ENCODE assay signal across 28 cellular contexts in the genomic region with DNA sequence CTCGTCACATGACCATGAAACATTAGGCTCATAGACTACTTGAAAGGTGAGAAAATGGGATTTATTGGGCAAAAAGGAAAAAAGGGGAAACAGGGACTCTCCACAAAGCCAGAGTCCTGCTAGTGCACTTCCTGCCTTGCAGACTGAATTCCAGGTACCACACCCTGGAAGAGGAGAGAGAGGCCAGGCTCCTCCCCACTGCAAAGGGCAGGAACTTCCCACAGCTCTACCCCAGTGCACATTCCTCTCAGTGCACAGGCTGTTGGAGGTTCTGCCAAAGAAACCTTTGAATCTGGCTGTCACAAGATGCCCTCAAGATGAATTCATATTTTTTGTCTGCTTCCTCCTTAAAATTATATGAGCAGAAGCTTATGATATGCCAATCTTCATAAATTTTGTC.
DNase-seq lines count a peak whose midpoint lies in the region; ATAC-seq, FAIRE-seq and TF ChIP-seq lines count a peak whose summit lies in the region.
"Had no signal": no experiment of that assay in that cellular context is flagged by ENCODE, and none has a peak within 500 bp of the region (broad histone marks: within the 10 kb centered on the region; RNA-seq: fewer than 3 reads in every experiment).

No MANE protein-coding gene starts in this region.

- H3K36me3 ChIP-seq in HCT116 (ENCODE audit: control insufficient read depth in 1 of 2, insufficient read depth in 2 of 2, low read length in 2 of 2) = no peaks in the 10 kb centered on the region
- H3K36me3 ChIP-seq: BLaER1 treated with 17β-estradiol and CSF1 and Interleukin-3, amounts not matched to agents 10 nM and 100 nM; cardiac muscle cell; heart left ventricle; suprapubic skin; vagina had no signal

- TF ChIP-seq CTCF in HCT116 (IDR thresholded peaks at IDR 0.05 in 2 of 3, conservative IDR thresholded peaks at IDR 0.05 in 1 of 3; ENCODE audit: borderline replicate concordance in 1 of 3, insufficient read depth in 1 of 3, low read depth in 2 of 3, low read length in 2 of 3) = no peak

- H3K79me2 ChIP-seq in HCT116 (ENCODE audit: insufficient read depth, low read length) = no peaks in the 10 kb centered on the region

- CTCF ChIA-PET in HCT116 (lab: Charles Lee) = no interaction called here

- H3K27me3 ChIP-seq in HCT116 (ENCODE audit: insufficient read depth, low read length) = no peaks in the 10 kb centered on the region
- H3K27me3 ChIP-seq: BLaER1 treated with 17β-estradiol and CSF1 and Interleukin-3, amounts not matched to agents 10 nM and 100 nM; cardiac muscle cell; heart left ventricle; suprapubic skin; vagina had no signal

- no peaks in the 10 kb centered on the region; the same call in 1 of the 2 replicates for H3K9me2 ChIP-seq in HCT116 (ENCODE audit: insufficient read depth)

- intact Hi-C loops in HCT116 (cut with micrococcal nuclease) = no loop called here

- no peak overlapping the region for H3K27ac ChIP-seq in HCT116 (ENCODE audit: low read depth, low read length)
- H3K27ac ChIP-seq: BLaER1 treated with 17β-estradiol and CSF1 and Interleukin-3, amounts not matched to agents 10 nM and 100 nM; cardiac muscle cell; heart left ventricle; suprapubic skin; vagina had no signal

- ATAC-seq in HCT116 (peak; percentile 87), GM19467 (IDR thresholded peaks at IDR 0.05; ENCODE audit: unreplicated experiment) (no peak)
- ATAC-seq: heart left ventricle; left lobe of liver; natural killer cell treated with Interleukin-12 subunit alpha and Interleukin-12 subunit beta and Interleukin-15 and Interleukin-18, amount 100 ng/mL, for 72 hours; Right ventricle myocardium inferior; stimulated activated effector memory CD8-positive, alpha-beta T cell treated with anti-CD3 and anti-CD28 coated beads, Interleukin-12 subunit alpha, Interleukin-12 subunit beta, amount 100 ng/mL, for 72 hours had no signal

- in situ Hi-C loops in SK-MEL-5 (cut with HindIII; ENCODE audit: low pct_unique_long_range_greater_than_20kb, low sequenced_read_pairs) = no loop called here

- RAD21 ChIA-PET in HCT116 (lab: Charles Lee; ENCODE audit: low non-redundant PET in 1 of 2, low total read pairs in 2 of 2, uncharacterized antibody in 2 of 2, unreplicated experiment in 2 of 2) = no interaction called here

- peak overlapping the region; percentile 44 for H3K4me2 ChIP-seq in HCT116 (ENCODE audit: low read length)
- H3K4me2 ChIP-seq: BLaER1 treated with 17β-estradiol and CSF1 and Interleukin-3, amounts not matched to agents 10 nM and 100 nM had no signal

- TF ChIP-seq POLR2A in HCT116 (IDR thresholded peaks at IDR 0.05; ENCODE audit: borderline replicate concordance, extremely low read depth, insufficient read depth, insufficient read length) = no peak
- TF ChIP-seq POLR2A in GM12891 (IDR thresholded peaks at IDR 0.05; ENCODE audit: low read depth, low read length) = no peak

- peaks cover 5 to 11% of the 10 kb centered on the region in 2 experiments; a peak in 3 of 4 replicates for H3K4me1 ChIP-seq in HCT116 (ENCODE audit: control insufficient read depth in 1 of 2, insufficient read depth in 2 of 2, low read length in 2 of 2)
- H3K4me1 ChIP-seq: heart left ventricle, suprapubic skin, vagina had no signal

- no peak overlapping the region for H3K9ac ChIP-seq in HCT116 (ENCODE audit: low read length)
- H3K9ac ChIP-seq: BLaER1 treated with 17β-estradiol and CSF1 and Interleukin-3, amounts not matched to agents 10 nM and 100 nM had no signal

- H3K9me3 ChIP-seq in HCT116 (ENCODE audit: control insufficient read depth in 1 of 2, insufficient read depth in 1 of 2, low read depth in 1 of 2, low read length in 2 of 2) = no peaks in the 10 kb centered on the region
- H3K9me3 ChIP-seq: BLaER1 treated with 17β-estradiol and CSF1 and Interleukin-3, amounts not matched to agents 10 nM and 100 nM; suprapubic skin; vagina had no signal

- TF ChIP-seq RAD21 in HCT116 (IDR thresholded peaks at IDR 0.05; ENCODE audit: low read depth) = no peak

- no peak for FAIRE-seq in GM12891 (lab: Jason Lieb, UNC)
- FAIRE-seq: D721Med had no signal

- POLR2A ChIA-PET in HCT116 (lab: Charles Lee) = no interaction called here

- DNase-seq in A172 (ENCODE audit: low spot score) = peak; percentile 31
- DNase-seq in HCT116 (ENCODE audit: low read depth, low spot score) = peak; percentile 7
- DNase-seq in SK-MEL-5 (ENCODE audit: low read depth, low spot score) = peak; percentile 21
- DNase-seq in kidney tubule cell (ENCODE audit: low spot score) = peak; percentile 59
- no peak for DNase-seq in SW 1271 (lab: John Stamatoyannopoulos, UW)
- DNase-seq in GM12891 (ENCODE audit: insufficient read length, low spot score) = no peak
- DNase-seq in NCI-H2196 treated with DMSO at 0.1 percent for 48 hours (lab: John Stamatoyannopoulos, UW; ENCODE audit: unreplicated experiment) = no peak
- DNase-seq: ACHN; activated CD4-positive, alpha-beta T cell treated with anti-CD3 and anti-CD28 coated beads for 4 hours; activated naive CD4-positive, alpha-beta T cell treated with anti-CD3 and anti-CD28 coated beads for 36 hours; activated T-cell treated with anti-CD3 and anti-CD28 coated beads, Interleukin-2, amount 50 U/mL, for 48 hours; amygdala; GDM1; heart left ventricle; midbrain; NCI-H774; posterior cingulate gyrus; stimulated activated CD4-positive, alpha-beta T cell treated with anti-CD3 and anti-CD28 coated beads, Interleukin-2, amount 100 ng/mL, for 24 hours had no signal

- H3K4me3 ChIP-seq in HCT116 (replicated peaks in 1 of 2; ENCODE audit: low read depth in 1 of 2, low read length in 2 of 2) = no peak overlapping the region
- H3K4me3 ChIP-seq: BLaER1 treated with 17β-estradiol and CSF1 and Interleukin-3, amounts not matched to agents 10 nM and 100 nM; cardiac muscle cell; heart left ventricle; suprapubic skin; vagina had no signal

- BruUV-seq in HCT116 (replicated peaks; lab: Mats Ljungman, UMichigan) = no TSS peak

- no peaks in the 10 kb centered on the region for H4K20me1 ChIP-seq in HCT116 (ENCODE audit: insufficient read depth)
- H4K20me1 ChIP-seq: BLaER1 treated with 17β-estradiol and CSF1 and Interleukin-3, amounts not matched to agents 10 nM and 100 nM had no signal

- peak overlapping the region; percentile 36 for H2AFZ ChIP-seq in HCT116 (ENCODE audit: low read depth, low read length, poor library complexity, severe bottlenecking)

TF ChIP-seq in HCT116, 20 proteins besides CTCF, POLR2A, EP300 and RAD21:
- TF ChIP-seq CEBPB (IDR thresholded peaks at IDR 0.05; ENCODE audit: low read depth) = no peak
- TF ChIP-seq, protein P1, sequence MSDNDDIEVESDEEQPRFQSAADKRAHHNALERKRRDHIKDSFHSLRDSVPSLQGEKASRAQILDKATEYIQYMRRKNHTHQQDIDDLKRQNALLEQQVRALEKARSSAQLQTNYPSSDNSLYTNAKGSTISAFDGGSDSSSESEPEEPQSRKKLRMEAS (IDR thresholded peaks at IDR 0.05) = no peak

TF ChIP-seq in GM12891, 5 proteins besides CTCF, POLR2A, EP300 and RAD21:
- TF ChIP-seq POU2F2 (IDR thresholded peaks at IDR 0.05; ENCODE audit: low read depth, low read length) (no peak), TAF1 (IDR thresholded peaks at IDR 0.05; ENCODE audit: low read depth, low read length) (no peak), SPI1 (IDR thresholded peaks at IDR 0.05; ENCODE audit: low read depth, low read length) (no peak), PAX5 (IDR thresholded peaks at IDR 0.05; ENCODE audit: insufficient read depth, low read length, severe bottlenecking) (no peak), POLR2AphosphoS5 (IDR thresholded peaks at IDR 0.05; ENCODE audit: low read depth, low read length) (no peak)

Comparison
In these comparisons a context has a peak if more than half of its experiments do, and no peak if none do; other contexts are left out.
1. DNase-seq: peak in A172 (single experiment), HCT116 (single experiment), SK-MEL-5 (single experiment) and kidney tubule cell (single experiment); none in SW 1271 (0 of 2), GM12891 (single experiment) and NCI-H2196 treated with DMSO at 0.1 percent for 48 hours (single experiment).